In genomic region chrX:9928083-9928482, GRCh38 we compare ENCODE assay signal across 15 cellular contexts. TPM values are rescaled to one million over a fixed set of nuclear protein-coding genes. Genes with fewer than 3 reads are reported as not detected.
DNase-seq lines count a peak whose midpoint lies in the region; ATAC-seq and TF ChIP-seq lines count a peak whose summit lies in the region.
"Had no signal": no experiment of that assay in that cellular context is flagged by ENCODE, and none has a peak within 500 bp of the region (broad histone marks: within the 10 kb centered on the region; RNA-seq: fewer than 3 reads in every experiment).

No MANE protein-coding gene starts in this region.

- no peak overlapping the region for H3K4me3 ChIP-seq in esophagus squamous epithelium

- no peaks in the 10 kb centered on the region for H3K27me3 ChIP-seq in esophagus squamous epithelium

- H3K27ac ChIP-seq in angular gyrus (ENCODE audit: low read depth, low read length), result peak overlapping the region; percentile 40
- no peak overlapping the region for H3K27ac ChIP-seq in esophagus squamous epithelium

- peak; percentile 46 for DNase-seq in COR-L47 (lab: John Stamatoyannopoulos, UW)
- DNase-seq in NCI-H146 (lab: John Stamatoyannopoulos, UW), result peak; percentile 83
- DNase-seq in left kidney (ENCODE audit: low read depth, low spot score), result peak; percentile 42
- no peak for DNase-seq in esophagus squamous epithelium (lab: John Stamatoyannopoulos, UW)
- no peak for DNase-seq in stimulated activated CD4-positive, alpha-beta T cell treated with anti-CD3 and anti-CD28 coated beads, Interleukin-2, amount 100 ng/mL, for 24 hours
- no peak for DNase-seq in mucosa of gallbladder (ENCODE audit: low spot score)
- DNase-seq: activated CD4-positive, alpha-beta memory T cell treated with anti-CD3 and anti-CD28 coated beads, Interleukin-2, amount 10 ng/mL, durations not matched to agents 7 days and 5 days; activated gamma-delta T cell; GF-D8; left cardiac atrium; stimulated activated CD4-positive, alpha-beta T cell treated with anti-CD3 and anti-CD28 coated beads, Interleukin-15, amount 100 ng/mL, for 24 hours had no signal

- 47 to 58% methylated on average over 2 of the region's 6 CpGs for WGBS in esophagus squamous epithelium, 2 donors

- H3K36me3 ChIP-seq in esophagus squamous epithelium, result peaks cover 0 to 10% (median 0%) of the 10 kb centered on the region in 3 donors

- TF ChIP-seq POLR2A in esophagus squamous epithelium (IDR thresholded peaks at IDR 0.05), result no peak

- H3K9me3 ChIP-seq in esophagus squamous epithelium, result no peaks in the 10 kb centered on the region

- peaks cover 0 to 14% (median 0%) of the 10 kb centered on the region in 3 donors for H3K4me1 ChIP-seq in esophagus squamous epithelium

- no peak for ATAC-seq in GM21447 (IDR thresholded peaks at IDR 0.05; ENCODE audit: unreplicated experiment)
- ATAC-seq: left cardiac atrium had no signal

- intact Hi-C loops in esophagus squamous epithelium (cut with DNase I), result no loop called here

- TF ChIP-seq CTCF in esophagus squamous epithelium (IDR thresholded peaks at IDR 0.05), result no peak

RNA-seq across cellular contexts. Expression of gene CLDN34, which starts 39.1 kb away (rescaled TPM):
- total RNA-seq in esophagus squamous epithelium (1 to 10 TPM in 2 of 4 donors, under 1 TPM in 1, not detected in 1; 0.26 to 3.1 (median 1.7) TPM), mucosa of gallbladder (0.43 TPM)
- total RNA-seq: activated CD4-positive, alpha-beta memory T cell treated with anti-CD3 and anti-CD28 coated beads, Interleukin-2, amount 10 ng/mL, durations not matched to agents 7 days and 5 days; left cardiac atrium; M059J; T-helper 1 cell treated with Interleukin-12 subunit alpha and Interleukin-12 subunit beta and Interleukin-4 antibody, amounts not matched to agents 30 ng/mL and 1 ng/mL, for 36 hours had no signal

Comparison
In these comparisons a context has a peak if more than half of its experiments do, and no peak if none do; other contexts are left out.
1. DNase-seq: peak in COR-L47 (single experiment), NCI-H146 (single experiment) and left kidney (single experiment); none in esophagus squamous epithelium (single experiment), stimulated activated CD4-positive, alpha-beta T cell treated with anti-CD3 and anti-CD28 coated beads, Interleukin-2, amount 100 ng/mL, for 24 hours (0 of 2) and mucosa of gallbladder (single experiment).